Comparison of ENCODE assay signal across 21 cellular contexts in genomic region chr10:32388258-32389027, GRCh38. TPM values are rescaled to one million over a fixed set of nuclear protein-coding genes. Genes with fewer than 3 reads are reported as not detected.
DNase-seq lines count a peak whose midpoint lies in the region; ATAC-seq, FAIRE-seq and TF ChIP-seq lines count a peak whose summit lies in the region.
"Had no signal": no experiment of that assay in that cellular context is flagged by ENCODE, and none has a peak within 500 bp of the region (broad histone marks: within the 10 kb centered on the region; RNA-seq: fewer than 3 reads in every experiment).

No MANE protein-coding gene starts in this region.

- H3K27ac Mint-ChIP-seq in activated T-cell treated with anti-CD3 and anti-CD28 coated beads, Interleukin-2, amount 50 U/mL, for 24 hours: no peak overlapping the region
- no peak overlapping the region for H3K27ac Mint-ChIP-seq in neural progenitor cell
- H3K27ac Mint-ChIP-seq: HFFc6 had no signal

- BruUV-seq in K562 (replicated peaks; lab: Mats Ljungman, UMichigan): no TSS peak

- no peaks in the 10 kb centered on the region for H3K79me2 ChIP-seq in K562 (ENCODE audit: control insufficient read depth, insufficient read depth, low read length)
- H3K79me2 ChIP-seq in neural progenitor cell (ENCODE audit: low read depth): no peaks in the 10 kb centered on the region

- H3K4me2 ChIP-seq in A549 (no peak overlapping the region), K562 (ENCODE audit: insufficient read depth, low read length) (no peak overlapping the region), neural progenitor cell (no peak overlapping the region)

- no peak for TF ChIP-seq RAD21 in A549 (conservative IDR thresholded peaks at IDR 0.05 in 1 of 2, IDR thresholded peaks at IDR 0.05 in 1 of 2)
- no peak for TF ChIP-seq RAD21 in K562 (CRISPR knock-in tag; conservative IDR thresholded peaks at IDR 0.05 in 1 of 2, IDR thresholded peaks at IDR 0.05 in 1 of 2)

- H3K9me1 ChIP-seq in K562 (ENCODE audit: control insufficient read depth, insufficient read depth, low read length): no peaks in the 10 kb centered on the region

- H4K20me1 ChIP-seq in K562 (replicated peaks; ENCODE audit: control insufficient read depth, insufficient read depth, low read length) (no peaks in the 10 kb centered on the region), neural progenitor cell (ENCODE audit: low read depth) (no peaks in the 10 kb centered on the region)

- no peak for TF ChIP-seq POLR2A in A549 (IDR thresholded peaks at IDR 0.05; ENCODE audit: low read length)
- TF ChIP-seq POLR2A in K562 (conservative IDR thresholded peaks at IDR 0.05): no peak

- H3K27ac ChIP-seq in A549: no peak overlapping the region
- no peak overlapping the region for H3K27ac ChIP-seq in K562 (ENCODE audit: extremely low read depth, low read depth, low read length)
- H3K27ac ChIP-seq in psoas muscle: peak overlapping the region; percentile 30
- no peak overlapping the region for H3K27ac ChIP-seq in neural progenitor cell
- H3K27ac ChIP-seq: C4-2B, SJSA1 had no signal

- WGBS in A549 (ENCODE audit: missing lambda C conversion rate): 63% methylated on average over 6 of the region's 6 CpGs
- WGBS in K562 (ENCODE audit: insufficient coverage, low coverage, missing lambda C conversion rate): 34% methylated on average over 6 of the region's 6 CpGs
- 71 to 72% (median 72%) methylated on average over 6 of the region's 6 CpGs for WGBS in psoas muscle, 3 donors

- TF ChIP-seq EP300 in A549 (IDR thresholded peaks at IDR 0.05) (no peak), K562 (IDR thresholded peaks at IDR 0.05; ENCODE audit: low read length) (no peak)

- H3K9me3 Mint-ChIP-seq in activated T-cell treated with anti-CD3 and anti-CD28 coated beads, Interleukin-2, amount 50 U/mL, for 24 hours: no peaks in the 10 kb centered on the region
- no peaks in the 10 kb centered on the region for H3K9me3 Mint-ChIP-seq in neural progenitor cell
- H3K9me3 Mint-ChIP-seq: HFFc6 had no signal

- H3K9me3 ChIP-seq in A549 (no peaks in the 10 kb centered on the region), K562 (replicated peaks; ENCODE audit: control insufficient read depth, insufficient read depth, low read depth, low read length) (no peaks in the 10 kb centered on the region; the same call in 1 of the 2 replicates), psoas muscle (no peaks in the 10 kb centered on the region), neural progenitor cell (ENCODE audit: low read depth) (no peaks in the 10 kb centered on the region)
- H3K9me3 ChIP-seq: SJSA1 had no signal

- H3K36me3 ChIP-seq in K562 (ENCODE audit: control insufficient read depth, insufficient read depth, low read length) (no peaks in the 10 kb centered on the region), psoas muscle (ENCODE audit: insufficient read depth in 1 of 2, low read depth in 1 of 2) (no peaks in the 10 kb centered on the region), neural progenitor cell (no peaks in the 10 kb centered on the region)
- H3K36me3 ChIP-seq: SJSA1 had no signal

- H3K36me3 Mint-ChIP-seq in activated T-cell treated with anti-CD3 and anti-CD28 coated beads, Interleukin-2, amount 50 U/mL, for 24 hours (ENCODE audit: low read depth): no peaks in the 10 kb centered on the region
- no peaks in the 10 kb centered on the region for H3K36me3 Mint-ChIP-seq in neural progenitor cell

- TF ChIP-seq CTCF in A549 (IDR thresholded peaks at IDR 0.05) (no peak), K562 (IDR thresholded peaks at IDR 0.05 in 2 of 3, conservative IDR thresholded peaks at IDR 0.05 in 1 of 3; ENCODE audit: insufficient read depth in 2 of 3, low read depth in 1 of 3, low read length in 3 of 3) (no peak), psoas muscle (IDR thresholded peaks at IDR 0.05) (no peak), neural progenitor cell (IDR thresholded peaks at IDR 0.05) (no peak)

- DNase-seq in NCI-H1105 treated with DMSO at 0.1 percent for 48 hours (lab: John Stamatoyannopoulos, UW) (peak; percentile 29), NCI-H1105 (lab: John Stamatoyannopoulos, UW) (no peak), A549 (ENCODE audit: low read depth in 1 of 2, low spot score in 1 of 2) (no peak), K562 (ENCODE audit: extremely low read depth in 1 of 4, low spot score in 3 of 4) (no peak), psoas muscle (no peak), neural progenitor cell (ENCODE audit: low spot score) (no peak)
- no peak for DNase-seq in activated T-cell treated with anti-CD3 and anti-CD28 coated beads, Interleukin-2, amount 50 U/mL, for 24 hours
- DNase-seq: 8988T, EL, GF-D8, H7, HFFc6, MM.1S, NCI-H1092, NCI-H146, NCI-H2029, NCI-H2227 treated with DMSO at 0.1 percent for 48 hours, NCI-H510A had no signal

- intact Hi-C loops in K562 (cut with micrococcal nuclease): no loop called here
- intact Hi-C loops in psoas muscle (cut with DNase I): no loop called here

- ATAC-seq in A549: no peak
- no peak for ATAC-seq in K562
- ATAC-seq in psoas muscle: no peak
- ATAC-seq: Panc1 had no signal

- CTCF ChIA-PET in A549 (lab: Yijun Ruan, JAX): interaction anchor here (0.6 kb wide), 1 partner anchor 50 kb away, joined by 3 read pairs; no protein-coding TSS in a partner anchor
- CTCF ChIA-PET in K562 (lab: Yijun Ruan, JAX; ENCODE audit: low intra/inter-chr PET ratio): no interaction called here

- no peak overlapping the region for H3K9ac ChIP-seq in K562 (ENCODE audit: insufficient read depth in 1 of 2, low read depth in 2 of 2, low read length in 2 of 2)
- H3K9ac ChIP-seq in neural progenitor cell: no peak overlapping the region

- H3F3A ChIP-seq in neural progenitor cell (ENCODE audit: low read depth): no peaks in the 10 kb centered on the region

- H3K4me1 ChIP-seq in A549 (0 out of 3 replicates have a peak, but pooled peaks cover 5% of the 10 kb centered on the region), K562 (replicated peaks in 1 of 2; ENCODE audit: control insufficient read depth in 2 of 2, insufficient read depth in 2 of 2, low read length in 2 of 2) (no peaks in the 10 kb centered on the region), psoas muscle (peaks cover 21% of the 10 kb centered on the region), neural progenitor cell (no peaks in the 10 kb centered on the region)
- H3K4me1 ChIP-seq: SJSA1 had no signal

- POLR2A ChIA-PET in A549 (lab: Yijun Ruan, JAX): no interaction called here
- POLR2A ChIA-PET in K562 (lab: Yijun Ruan, JAX): interaction anchor here (1.3 kb wide), 1 partner anchor 10 kb away, joined by 5 read pairs; no protein-coding TSS in a partner anchor

- H3K4me3 ChIP-seq in A549: no peak overlapping the region
- no peak overlapping the region for H3K4me3 ChIP-seq in K562
- no peak overlapping the region for H3K4me3 ChIP-seq in psoas muscle
- H3K4me3 ChIP-seq in neural progenitor cell: no peak overlapping the region
- H3K4me3 ChIP-seq: SJSA1 had no signal

- no peaks in the 10 kb centered on the region for H3K27me3 ChIP-seq in K562 (ENCODE audit: control insufficient read depth in 2 of 2, insufficient read depth in 2 of 2, low read length in 2 of 2)
- no peaks in the 10 kb centered on the region for H3K27me3 ChIP-seq in psoas muscle (ENCODE audit: insufficient read depth in 3 of 3, low read length in 2 of 3)
- H3K27me3 ChIP-seq in neural progenitor cell: no peaks in the 10 kb centered on the region
- H3K27me3 ChIP-seq: SJSA1 had no signal

- FAIRE-seq in A549 (lab: Jason Lieb, UNC) (no peak), K562 (lab: Jason Lieb, UNC) (no peak)

- H3K4me1 Mint-ChIP-seq in activated T-cell treated with anti-CD3 and anti-CD28 coated beads, Interleukin-2, amount 50 U/mL, for 24 hours (ENCODE audit: low read depth): peaks cover 12% of the 10 kb centered on the region
- H3K4me1 Mint-ChIP-seq in neural progenitor cell: no peaks in the 10 kb centered on the region

- in situ Hi-C loops in K562 (cut with MboI): no loop called here

- no peaks in the 10 kb centered on the region for H3K27me3 Mint-ChIP-seq in activated T-cell treated with anti-CD3 and anti-CD28 coated beads, Interleukin-2, amount 50 U/mL, for 24 hours
- peaks cover 3% of the 10 kb centered on the region for H3K27me3 Mint-ChIP-seq in neural progenitor cell (ENCODE audit: insufficient read depth, low read depth)

- H3K4me3 Mint-ChIP-seq in activated T-cell treated with anti-CD3 and anti-CD28 coated beads, Interleukin-2, amount 50 U/mL, for 24 hours: no peak overlapping the region
- no peak overlapping the region for H3K4me3 Mint-ChIP-seq in neural progenitor cell
- H3K4me3 Mint-ChIP-seq: HFFc6 had no signal

- no peak overlapping the region for H2AFZ ChIP-seq in K562 (ENCODE audit: low read depth, low read length)
- H2AFZ ChIP-seq in neural progenitor cell (replicated peaks): no peak overlapping the region

RNA-seq across cellular contexts. Expression of gene EPC1, which starts 41.5 kb away (rescaled TPM):
- 47.2 and 53.9 TPM in 2 replicates for polyA plus RNA-seq in A549 (2011; rRNA removed)
- 35.4 and 37.6 TPM in 2 replicates for polyA plus RNA-seq in A549 (2012; cell fraction: cytosol; rRNA removed)
- 44.9 and 55.2 TPM in 2 replicates for polyA plus RNA-seq in A549 (2012; cell fraction: nucleus; rRNA removed)
- 13.5 to 14.7 TPM (median 14.6 TPM) in 3 replicates for polyA plus RNA-seq in A549 (2017; fragmentation: RNase III; extraction: RNeasy Plus Mini Kit Qiagen cat#74134 plus additional on column Dnase treatment)
- 65.8 and 67.0 TPM in 2 replicates for polyA minus RNA-seq in A549 (2011; rRNA and poly(A)+ RNA removed)
- total RNA-seq in K562 (2011; cell fraction: chromatin; rRNA removed; ENCODE audit: low replicate concordance): 60.0 and 102 TPM in 2 replicates
- 40.2 and 50.7 TPM in 2 replicates for total RNA-seq in K562 (2011; cell fraction: nucleolus; rRNA removed)
- total RNA-seq in K562 (2011; cell fraction: nucleoplasm; rRNA removed): 70.0 and 75.9 TPM in 2 replicates
- total RNA-seq in K562 (2014; rRNA removed): 16.1 and 27.6 TPM in 2 replicates
- total RNA-seq in K562 (2014; rRNA removed; fragmentation: Illumina TruSeq; extraction: Trizol): 14.1 and 15.9 TPM in 2 replicates
- 15.6 and 18.7 TPM in 2 replicates for total RNA-seq in K562 (2015; rRNA removed; fragmentation: Illumina TruSeq; extraction: Trizol)
- total RNA-seq in K562 (2021): 21.3 and 25.7 TPM in 2 replicates
- 43.6 and 48.7 TPM in 2 replicates for polyA plus RNA-seq in K562 (2011; rRNA removed)
- polyA plus RNA-seq in K562 (2011; cell fraction: cytosol; rRNA removed): 30.4 and 33.0 TPM in 2 replicates
- 81.3 and 107 TPM in 2 replicates for polyA plus RNA-seq in K562 (2011; cell fraction: nucleus; rRNA removed)
- 15.3 and 19.4 TPM in 2 replicates for polyA plus RNA-seq in K562 (2012)
- polyA plus RNA-seq in K562 (2014; fragmentation: Illumina TruSeq; extraction: Trizol): 21.6 and 24.2 TPM in 2 replicates
- polyA plus RNA-seq in K562 (2014; fragmentation: Nextera tagmentation; extraction: Ambion mirVana): 1 to 10 TPM; 7.0 to 7.2 TPM
- polyA plus RNA-seq in K562 (2014; rRNA removed): 29.8 and 32.1 TPM in 2 replicates
- 77.5 and 80.6 TPM in 2 replicates for polyA minus RNA-seq in K562 (2011; rRNA and poly(A)+ RNA removed)
- 15.9 and 21.8 TPM in 2 replicates for polyA minus RNA-seq in K562 (2011; cell fraction: cytosol; rRNA and poly(A)+ RNA removed)
- polyA minus RNA-seq in K562 (2011; cell fraction: nucleus; rRNA and poly(A)+ RNA removed): 36.1 and 82.8 TPM in 2 replicates
- 10 to 100 TPM; 20.7 to 37.1 (median 27.1) TPM for total RNA-seq in psoas muscle
- 10 to 100 TPM; 19.5 to 27.3 (median 20.7) TPM for polyA plus RNA-seq in psoas muscle
- total RNA-seq in neural progenitor cell (ENCODE audit: low replicate concordance): 36.0 and 45.4 TPM in 2 replicates

RNA-seq across cellular contexts. Expression of gene CCDC7, which starts 57.5 kb away (rescaled TPM):
- 2.7 and 2.9 TPM in 2 replicates for polyA plus RNA-seq in A549 (2011; rRNA removed)
- 0.48 and 0.52 TPM in 2 replicates for polyA plus RNA-seq in A549 (2012; cell fraction: cytosol; rRNA removed)
- polyA plus RNA-seq in A549 (2012; cell fraction: nucleus; rRNA removed): 0.31 and 0.62 TPM in 2 replicates
- polyA plus RNA-seq in A549 (2017; fragmentation: RNase III; extraction: RNeasy Plus Mini Kit Qiagen cat#74134 plus additional on column Dnase treatment): 1.2 to 1.6 TPM (median 1.3 TPM) in 3 replicates
- 1.4 and 2.4 TPM in 2 replicates for polyA minus RNA-seq in A549 (2011; rRNA and poly(A)+ RNA removed)
- total RNA-seq in K562 (2011; cell fraction: chromatin; rRNA removed; ENCODE audit: low replicate concordance): 6.7 and 24.4 TPM in 2 replicates
- total RNA-seq in K562 (2011; cell fraction: nucleolus; rRNA removed): 3.3 and 4.7 TPM in 2 replicates
- total RNA-seq in K562 (2011; cell fraction: nucleoplasm; rRNA removed): 7.2 and 10.6 TPM in 2 replicates
- total RNA-seq in K562 (2014; rRNA removed): 2.5 and 2.7 TPM in 2 replicates
- total RNA-seq in K562 (2014; rRNA removed; fragmentation: Illumina TruSeq; extraction: Trizol): 3.9 and 4.7 TPM in 2 replicates
- 5.8 and 6.6 TPM in 2 replicates for total RNA-seq in K562 (2015; rRNA removed; fragmentation: Illumina TruSeq; extraction: Trizol)
- 3.0 and 3.3 TPM in 2 replicates for total RNA-seq in K562 (2021)
- polyA plus RNA-seq in K562 (2011; rRNA removed): 2.2 and 3.0 TPM in 2 replicates
- 0.10 and 0.47 TPM in 2 replicates for polyA plus RNA-seq in K562 (2011; cell fraction: cytosol; rRNA removed)
- polyA plus RNA-seq in K562 (2011; cell fraction: nucleus; rRNA removed): 2.1 and 3.1 TPM in 2 replicates
- 1.3 and 2.2 TPM in 2 replicates for polyA plus RNA-seq in K562 (2012)
- polyA plus RNA-seq in K562 (2014; fragmentation: Illumina TruSeq; extraction: Trizol): 1.4 and 1.9 TPM in 2 replicates
- 1 to 10 TPM; 1.5 to 2.7 TPM for polyA plus RNA-seq in K562 (2014; fragmentation: Nextera tagmentation; extraction: Ambion mirVana)
- 1.7 and 1.9 TPM in 2 replicates for polyA plus RNA-seq in K562 (2014; rRNA removed)
- 7.1 and 10.9 TPM in 2 replicates for polyA minus RNA-seq in K562 (2011; rRNA and poly(A)+ RNA removed)
- 0.95 and 2.6 TPM in 2 replicates for polyA minus RNA-seq in K562 (2011; cell fraction: cytosol; rRNA and poly(A)+ RNA removed)
- 6.7 and 12.7 TPM in 2 replicates for polyA minus RNA-seq in K562 (2011; cell fraction: nucleus; rRNA and poly(A)+ RNA removed)
- 10 to 100 TPM; 13.5 to 20.4 (median 16.7) TPM for total RNA-seq in psoas muscle
- polyA plus RNA-seq in psoas muscle: 1 to 10 TPM in 1 of 3 donors, under 1 TPM in 2; 0.85 to 1.4 (median 0.86) TPM
- 4.1 and 6.9 TPM in 2 replicates for total RNA-seq in neural progenitor cell (ENCODE audit: low replicate concordance)
